8 cellular contexts compared by ENCODE assay signal in the genomic region with DNA sequence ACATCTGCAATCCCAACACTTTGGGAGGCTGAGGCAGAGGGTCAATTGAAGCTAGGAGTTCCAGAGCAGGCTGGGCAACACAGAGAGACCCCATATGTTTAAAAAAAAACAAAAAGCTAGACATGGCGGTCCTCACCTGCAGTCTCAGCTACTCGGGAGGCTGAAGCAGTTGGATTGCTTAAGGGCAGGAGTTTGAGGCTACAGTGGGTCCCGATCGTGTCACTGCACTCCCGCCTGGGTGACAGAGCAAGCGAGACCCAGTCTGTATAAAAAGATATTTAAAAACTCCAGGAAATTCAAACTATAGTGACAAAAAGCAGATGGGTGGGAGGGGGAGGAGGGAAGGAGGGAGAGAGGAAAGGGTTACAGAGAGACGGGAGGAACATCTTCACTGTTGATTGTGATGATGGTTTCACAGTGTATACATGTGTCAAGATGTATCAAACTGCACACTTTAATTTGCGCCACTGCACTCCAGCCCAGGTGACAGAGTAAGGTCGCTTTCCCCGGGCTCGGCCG. TPM values are rescaled to one million over a fixed set of nuclear protein-coding genes. Genes with fewer than 3 reads are reported as not detected.
DNase-seq lines count a peak whose midpoint lies in the region; ATAC-seq and TF ChIP-seq lines count a peak whose summit lies in the region.

No MANE protein-coding gene starts in this region.

- H3K4me2 ChIP-seq in fibroblast of lung (ENCODE audit: extremely low read depth, insufficient read depth, low read length) = peak overlapping the region; percentile 42

- H3K27me3 ChIP-seq in fibroblast of lung (ENCODE audit: control insufficient read depth, insufficient read depth, low read length) = no peaks in the 10 kb centered on the region

- no peaks in the 10 kb centered on the region for H4K20me1 ChIP-seq in fibroblast of lung (ENCODE audit: control insufficient read depth, extremely low read depth, insufficient read depth, low read length)

- peak overlapping the region; percentile 90 for H3K27ac ChIP-seq in fibroblast of lung (ENCODE audit: insufficient read depth, low read length)

- TF ChIP-seq CTCF in AG10803 (conservative IDR thresholded peaks at IDR 0.05; ENCODE audit: low read length) (no peak), fibroblast of lung (conservative IDR thresholded peaks at IDR 0.05 in 1 of 2, IDR thresholded peaks at IDR 0.05 in 1 of 2; ENCODE audit: low read depth in 1 of 2, low read length in 2 of 2) (no peak), retinal pigment epithelial cell (conservative IDR thresholded peaks at IDR 0.05; ENCODE audit: low read depth, low read length) (no peak)

- H3K27me3 Mint-ChIP-seq in T-helper 2 cell treated with Interferon-gamma antibody and Interleukin-4, amounts not matched to agents 5 μg/mL and 100 μg/mL, for 36 hours (ENCODE audit: low read depth) = no peaks in the 10 kb centered on the region

- peak overlapping the region; percentile 83 for H2AFZ ChIP-seq in fibroblast of lung (ENCODE audit: low read length)

- in situ Hi-C loops in ACHN (cut with HindIII; ENCODE audit: low pct_ligation_motif_present, low pct_unique_long_range_greater_than_20kb, low sequenced_read_pairs) = no loop called here

- no peaks in the 10 kb centered on the region for H3K4me1 ChIP-seq in fibroblast of lung (ENCODE audit: control insufficient read depth, extremely low read depth, insufficient read depth, low read length)

- H3K27ac Mint-ChIP-seq in T-helper 2 cell treated with Interferon-gamma antibody and Interleukin-4, amounts not matched to agents 5 μg/mL and 100 μg/mL, for 36 hours = peak overlapping the region; percentile 96

- peaks cover 16% of the 10 kb centered on the region for H3K36me3 Mint-ChIP-seq in T-helper 2 cell treated with Interferon-gamma antibody and Interleukin-4, amounts not matched to agents 5 μg/mL and 100 μg/mL, for 36 hours (ENCODE audit: low read depth)

- peak overlapping the region; percentile 96 for H3K4me3 Mint-ChIP-seq in T-helper 2 cell treated with Interferon-gamma antibody and Interleukin-4, amounts not matched to agents 5 μg/mL and 100 μg/mL, for 36 hours

- ATAC-seq in GM21515 (IDR thresholded peaks at IDR 0.05; ENCODE audit: unreplicated experiment) (peak; percentile 6), GM18868 (IDR thresholded peaks at IDR 0.05; ENCODE audit: unreplicated experiment) (no peak)

- H3K9ac ChIP-seq in fibroblast of lung (ENCODE audit: insufficient read depth, low read length) = peak overlapping the region; percentile 84

- H3K9me3 Mint-ChIP-seq in T-helper 2 cell treated with Interferon-gamma antibody and Interleukin-4, amounts not matched to agents 5 μg/mL and 100 μg/mL, for 36 hours = no peaks in the 10 kb centered on the region

- no peaks in the 10 kb centered on the region for H3K9me3 ChIP-seq in fibroblast of lung (ENCODE audit: control insufficient read depth, insufficient read depth, low read depth, low read length)

- DNase-seq in AG10803 (ENCODE audit: low read depth) (no peak), fibroblast of lung (ENCODE audit: low read depth in 2 of 2) (no peak), retinal pigment epithelial cell (ENCODE audit: low read depth) (no peak), NOMO-1 treated with dmso at 0.1 percent for 144 hours (lab: John Stamatoyannopoulos, UW; ENCODE audit: unreplicated experiment) (no peak), ACHN (no peak)
- no peak for DNase-seq in T-helper 2 cell treated with Interferon-gamma antibody and Interleukin-4, amounts not matched to agents 5 μg/mL and 100 μg/mL, for 36 hours (ENCODE audit: low spot score)

- peak overlapping the region; percentile 96 for H3K4me3 ChIP-seq in AG10803 (ENCODE audit: low read length)
- H3K4me3 ChIP-seq in fibroblast of lung (replicated peaks in 1 of 4; ENCODE audit: control extremely low read depth in 1 of 4, insufficient read depth in 1 of 4, low read depth in 3 of 4, low read length in 4 of 4) = peak overlapping the region; percentile 86 to 95 (median 94)
- peak overlapping the region; percentile 94 for H3K4me3 ChIP-seq in retinal pigment epithelial cell (ENCODE audit: low read length)

- H3K79me2 ChIP-seq in fibroblast of lung (ENCODE audit: control insufficient read depth, insufficient read depth, low read length) = peaks cover 58% of the 10 kb centered on the region

- peaks cover under 1% of the 10 kb centered on the region for H3K36me3 ChIP-seq in fibroblast of lung (ENCODE audit: control insufficient read depth, insufficient read depth, low read length)

- H3K4me1 Mint-ChIP-seq in T-helper 2 cell treated with Interferon-gamma antibody and Interleukin-4, amounts not matched to agents 5 μg/mL and 100 μg/mL, for 36 hours (ENCODE audit: low read depth) = peaks cover 31% of the 10 kb centered on the region

RNA-seq across cellular contexts. Expression of gene ZNF236, which starts 0.9 kb away (rescaled TPM):
- total RNA-seq in fibroblast of lung = 8.0 and 8.4 TPM in 2 replicates
- 2.8 and 2.9 TPM in 2 replicates for polyA plus RNA-seq in fibroblast of lung
- polyA plus RNA-seq in fibroblast of lung (2012) = 2.0 and 2.5 TPM in 2 replicates
- polyA minus RNA-seq in fibroblast of lung (ENCODE audit: low replicate concordance) = 10.2 and 10.4 TPM in 2 replicates
